Comparison of ENCODE assay signal across 2 cellular contexts in genomic region chr15:67358812-67359211, GRCh38.
TF ChIP-seq lines count a peak whose summit lies in the region.

No MANE protein-coding gene starts in this region.

TF ChIP-seq in GM23338, 12 proteins besides CTCF, POLR2A, EP300 and RAD21 (continued from another document):
- TF ChIP-seq REST (IDR thresholded peaks at IDR 0.05; ENCODE audit: unreplicated experiment) (no peak), EZH2phosphoT487 (IDR thresholded peaks at IDR 0.05; ENCODE audit: unreplicated experiment) (no peak), POLR2AphosphoS5 (IDR thresholded peaks at IDR 0.05; ENCODE audit: low read depth) (no peak), ZNF114 (CRISPR knock-in tag; IDR thresholded peaks at IDR 0.05) (no peak)
TF ChIP-seq in GM23338: peak in this region for 0.

TF ChIP-seq in neural cell, 6 proteins besides CTCF, POLR2A, EP300 and RAD21 (continued from another document):
- TF ChIP-seq MXI1 (conservative IDR thresholded peaks at IDR 0.05; ENCODE audit: poor library complexity, severe bottlenecking) (peak; percentile 35), TAF1 (IDR thresholded peaks at IDR 0.05; ENCODE audit: low read depth) (no peak), POLR2AphosphoS5 (IDR thresholded peaks at IDR 0.05) (no peak)
